Comparison of ENCODE assay signal across 1 cellular context in the genomic region with DNA sequence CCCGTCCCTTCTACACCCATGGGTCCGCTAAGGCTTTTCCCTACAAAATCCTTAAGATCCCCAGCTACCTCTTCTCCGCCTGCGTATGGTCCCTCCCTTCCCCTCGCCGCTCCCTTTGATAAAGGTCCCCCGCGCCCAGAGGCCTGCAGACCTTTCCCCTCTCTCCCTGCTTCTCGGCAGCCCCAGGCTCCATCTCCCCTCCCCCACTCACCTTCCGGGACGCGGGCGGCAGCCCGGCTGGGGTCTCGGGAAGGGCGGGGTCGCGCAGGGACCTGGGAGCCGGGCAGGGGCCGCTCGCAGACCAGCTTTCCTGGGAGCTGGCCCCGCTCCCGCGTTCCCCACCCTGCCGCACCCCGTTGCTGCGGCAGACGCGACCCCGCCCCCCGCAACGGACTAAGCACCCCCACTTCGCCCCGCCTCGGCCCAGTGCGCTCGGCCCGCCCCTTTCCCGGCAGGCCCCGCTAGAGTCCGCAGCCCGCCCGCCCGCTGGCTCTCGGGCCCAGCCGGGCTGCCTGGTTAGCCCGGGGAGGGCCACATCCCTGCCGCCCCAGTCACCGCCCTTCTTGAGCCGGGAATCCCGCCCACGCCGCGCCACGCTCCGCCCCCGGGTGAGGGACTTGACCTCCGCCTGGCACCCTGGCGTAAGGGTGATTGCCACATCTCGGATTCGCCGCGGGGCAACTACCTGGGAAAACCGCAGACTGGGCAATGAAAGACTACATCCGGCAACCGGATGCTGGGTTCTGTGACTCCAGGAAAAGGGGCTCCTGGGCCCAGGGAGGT.
TF ChIP-seq lines count a peak whose summit lies in the region.

A gene with protein sequence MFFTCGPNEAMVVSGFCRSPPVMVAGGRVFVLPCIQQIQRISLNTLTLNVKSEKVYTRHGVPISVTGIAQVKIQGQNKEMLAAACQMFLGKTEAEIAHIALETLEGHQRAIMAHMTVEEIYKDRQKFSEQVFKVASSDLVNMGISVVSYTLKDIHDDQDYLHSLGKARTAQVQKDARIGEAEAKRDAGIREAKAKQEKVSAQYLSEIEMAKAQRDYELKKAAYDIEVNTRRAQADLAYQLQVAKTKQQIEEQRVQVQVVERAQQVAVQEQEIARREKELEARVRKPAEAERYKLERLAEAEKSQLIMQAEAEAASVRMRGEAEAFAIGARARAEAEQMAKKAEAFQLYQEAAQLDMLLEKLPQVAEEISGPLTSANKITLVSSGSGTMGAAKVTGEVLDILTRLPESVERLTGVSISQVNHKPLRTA (minus strand): TSS at position 372 of the 783 bp plus-strand sequence. CDS start 498 bp downstream, outside the sequence.

TF ChIP-seq in HepG2, 621 proteins besides CTCF, POLR2A, EP300 and RAD21 (continued from another document and continues in another):
- TF ChIP-seq, protein P1, sequence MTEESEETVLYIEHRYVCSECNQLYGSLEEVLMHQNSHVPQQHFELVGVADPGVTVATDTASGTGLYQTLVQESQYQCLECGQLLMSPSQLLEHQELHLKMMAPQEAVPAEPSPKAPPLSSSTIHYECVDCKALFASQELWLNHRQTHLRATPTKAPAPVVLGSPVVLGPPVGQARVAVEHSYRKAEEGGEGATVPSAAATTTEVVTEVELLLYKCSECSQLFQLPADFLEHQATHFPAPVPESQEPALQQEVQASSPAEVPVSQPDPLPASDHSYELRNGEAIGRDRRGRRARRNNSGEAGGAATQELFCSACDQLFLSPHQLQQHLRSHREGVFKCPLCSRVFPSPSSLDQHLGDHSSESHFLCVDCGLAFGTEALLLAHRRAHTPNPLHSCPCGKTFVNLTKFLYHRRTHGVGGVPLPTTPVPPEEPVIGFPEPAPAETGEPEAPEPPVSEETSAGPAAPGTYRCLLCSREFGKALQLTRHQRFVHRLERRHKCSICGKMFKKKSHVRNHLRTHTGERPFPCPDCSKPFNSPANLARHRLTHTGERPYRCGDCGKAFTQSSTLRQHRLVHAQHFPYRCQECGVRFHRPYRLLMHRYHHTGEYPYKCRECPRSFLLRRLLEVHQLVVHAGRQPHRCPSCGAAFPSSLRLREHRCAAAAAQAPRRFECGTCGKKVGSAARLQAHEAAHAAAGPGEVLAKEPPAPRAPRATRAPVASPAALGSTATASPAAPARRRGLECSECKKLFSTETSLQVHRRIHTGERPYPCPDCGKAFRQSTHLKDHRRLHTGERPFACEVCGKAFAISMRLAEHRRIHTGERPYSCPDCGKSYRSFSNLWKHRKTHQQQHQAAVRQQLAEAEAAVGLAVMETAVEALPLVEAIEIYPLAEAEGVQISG (CRISPR knock-in tag; IDR thresholded peaks at IDR 0.05), result peak; percentile 23
- TF ChIP-seq RORA (CRISPR knock-in tag; IDR thresholded peaks at IDR 0.05) (no peak), HMGXB4 (CRISPR knock-in tag; IDR thresholded peaks at IDR 0.05; ENCODE audit: borderline replicate concordance in 1 of 2, low read depth in 1 of 2) (peak; percentile 76 to 91), HNRNPH1 (optimal IDR thresholded peaks at IDR 0.05; ENCODE audit: low read depth, low read length) (peak; percentile 98), ZNF382 (CRISPR knock-in tag; IDR thresholded peaks at IDR 0.05; ENCODE audit: borderline replicate concordance) (no peak), AKNA (CRISPR knock-in tag; IDR thresholded peaks at IDR 0.05; ENCODE audit: borderline replicate concordance) (no peak), NAIF1 (CRISPR knock-in tag; IDR thresholded peaks at IDR 0.05; ENCODE audit: borderline replicate concordance) (peak; percentile 95; the same call in 1 of the 2 replicates), NFE2 (CRISPR knock-in tag; IDR thresholded peaks at IDR 0.05) (peak; percentile 42; the same call in 1 of the 2 replicates), ARID4A (CRISPR knock-in tag; IDR thresholded peaks at IDR 0.05; ENCODE audit: borderline replicate concordance) (peak; percentile 87), SOX6 (IDR thresholded peaks at IDR 0.05) (no peak), SOX6 (CRISPR knock-in tag; IDR thresholded peaks at IDR 0.05) (peak; percentile 92), ZNF746 (CRISPR knock-in tag; IDR thresholded peaks at IDR 0.05) (peak; percentile 49), ZNF800 (CRISPR knock-in tag; IDR thresholded peaks at IDR 0.05) (peak; percentile 1; the same call in 1 of the 2 replicates), ZNF597 (CRISPR knock-in tag; IDR thresholded peaks at IDR 0.05) (no peak), SOX5 (CRISPR knock-in tag; IDR thresholded peaks at IDR 0.05; ENCODE audit: borderline replicate concordance) (peak; percentile 41; the same call in 1 of the 2 replicates), ZFP90 (CRISPR knock-in tag; IDR thresholded peaks at IDR 0.05; ENCODE audit: borderline replicate concordance) (peak; percentile 87), NFRKB (IDR thresholded peaks at IDR 0.05) (no peak), ONECUT2 (CRISPR knock-in tag; IDR thresholded peaks at IDR 0.05) (0 out of 2 replicates have a peak, but pooled peaks have one; percentile 3)
- TF ChIP-seq, protein P2, sequence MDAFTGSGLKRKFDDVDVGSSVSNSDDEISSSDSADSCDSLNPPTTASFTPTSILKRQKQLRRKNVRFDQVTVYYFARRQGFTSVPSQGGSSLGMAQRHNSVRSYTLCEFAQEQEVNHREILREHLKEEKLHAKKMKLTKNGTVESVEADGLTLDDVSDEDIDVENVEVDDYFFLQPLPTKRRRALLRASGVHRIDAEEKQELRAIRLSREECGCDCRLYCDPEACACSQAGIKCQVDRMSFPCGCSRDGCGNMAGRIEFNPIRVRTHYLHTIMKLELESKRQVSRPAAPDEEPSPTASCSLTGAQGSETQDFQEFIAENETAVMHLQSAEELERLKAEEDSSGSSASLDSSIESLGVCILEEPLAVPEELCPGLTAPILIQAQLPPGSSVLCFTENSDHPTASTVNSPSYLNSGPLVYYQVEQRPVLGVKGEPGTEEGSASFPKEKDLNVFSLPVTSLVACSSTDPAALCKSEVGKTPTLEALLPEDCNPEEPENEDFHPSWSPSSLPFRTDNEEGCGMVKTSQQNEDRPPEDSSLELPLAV (CRISPR knock-in tag; conservative IDR thresholded peaks at IDR 0.05; ENCODE audit: low read depth), result no peak; the same call in 1 of the 2 replicates
- TF ChIP-seq, protein P3, sequence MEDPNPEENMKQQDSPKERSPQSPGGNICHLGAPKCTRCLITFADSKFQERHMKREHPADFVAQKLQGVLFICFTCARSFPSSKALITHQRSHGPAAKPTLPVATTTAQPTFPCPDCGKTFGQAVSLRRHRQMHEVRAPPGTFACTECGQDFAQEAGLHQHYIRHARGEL (CRISPR knock-in tag; IDR thresholded peaks at IDR 0.05), result no peak
